Comparison of ENCODE assay signal across 1 cellular context in genomic region chr14:99821519-99822165, GRCh38.
TF ChIP-seq lines count a peak whose summit lies in the region.

No MANE protein-coding gene starts in this region.

TF ChIP-seq in HepG2, 621 proteins besides CTCF, POLR2A, EP300 and RAD21 (continued from another document):
- TF ChIP-seq ZNF800 (CRISPR knock-in tag; IDR thresholded peaks at IDR 0.05) (no peak), CCAR2 (optimal IDR thresholded peaks at IDR 0.05; ENCODE audit: low read depth, low read length) (no peak)
- TF ChIP-seq, protein P1, sequence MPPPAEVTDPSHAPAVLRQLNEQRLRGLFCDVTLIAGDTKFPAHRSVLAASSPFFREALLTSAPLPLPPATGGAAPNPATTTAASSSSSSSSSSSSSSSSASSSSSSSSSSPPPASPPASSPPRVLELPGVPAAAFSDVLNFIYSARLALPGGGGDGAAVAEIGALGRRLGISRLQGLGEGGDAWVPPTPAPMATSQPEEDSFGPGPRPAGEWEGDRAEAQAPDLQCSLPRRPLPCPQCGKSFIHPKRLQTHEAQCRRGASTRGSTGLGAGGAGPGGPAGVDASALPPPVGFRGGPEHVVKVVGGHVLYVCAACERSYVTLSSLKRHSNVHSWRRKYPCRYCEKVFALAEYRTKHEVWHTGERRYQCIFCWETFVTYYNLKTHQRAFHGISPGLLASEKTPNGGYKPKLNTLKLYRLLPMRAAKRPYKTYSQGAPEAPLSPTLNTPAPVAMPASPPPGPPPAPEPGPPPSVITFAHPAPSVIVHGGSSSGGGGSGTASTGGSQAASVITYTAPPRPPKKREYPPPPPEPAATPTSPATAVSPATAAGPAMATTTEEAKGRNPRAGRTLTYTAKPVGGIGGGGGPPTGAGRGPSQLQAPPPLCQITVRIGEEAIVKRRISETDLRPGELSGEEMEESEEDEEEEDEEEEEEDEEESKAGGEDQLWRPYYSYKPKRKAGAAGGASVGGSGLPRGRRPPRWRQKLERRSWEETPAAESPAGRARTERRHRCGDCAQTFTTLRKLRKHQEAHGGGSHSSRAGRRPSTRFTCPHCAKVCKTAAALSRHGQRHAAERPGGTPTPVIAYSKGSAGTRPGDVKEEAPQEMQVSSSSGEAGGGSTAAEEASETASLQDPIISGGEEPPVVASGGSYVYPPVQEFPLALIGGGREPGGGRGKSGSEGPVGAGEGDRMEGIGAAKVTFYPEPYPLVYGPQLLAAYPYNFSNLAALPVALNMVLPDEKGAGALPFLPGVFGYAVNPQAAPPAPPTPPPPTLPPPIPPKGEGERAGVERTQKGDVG (CRISPR knock-in tag; IDR thresholded peaks at IDR 0.05; ENCODE audit: borderline replicate concordance), result no peak
